8 cellular contexts compared by ENCODE assay signal in the genomic region with DNA sequence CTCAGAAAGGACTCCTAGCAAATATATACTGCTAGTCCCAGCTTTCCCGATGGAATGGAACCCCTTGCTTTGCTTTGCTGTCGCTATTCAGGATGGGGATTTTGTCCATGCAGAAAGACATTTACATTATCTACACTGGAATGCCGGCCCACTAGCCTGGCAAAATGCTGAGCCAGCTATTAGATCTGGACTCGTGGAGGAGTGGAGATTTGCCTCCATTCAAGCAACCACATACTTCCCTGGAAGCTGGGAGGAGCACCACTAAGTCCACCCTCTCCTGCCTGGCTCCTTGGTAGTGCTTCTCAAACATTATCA. TPM values are rescaled to one million over a fixed set of nuclear protein-coding genes. Genes with fewer than 3 reads are reported as not detected.
DNase-seq lines count a peak whose midpoint lies in the region; ATAC-seq, FAIRE-seq and TF ChIP-seq lines count a peak whose summit lies in the region.

No MANE protein-coding gene starts in this region.

- no peak overlapping the region for H2AK5ac ChIP-seq in H1 (ENCODE audit: low read depth, low read length)

- no peak overlapping the region; the same call in 1 of the 2 replicates for H3K18ac ChIP-seq in H1 (ENCODE audit: extremely low read depth, low read length)

- CTCF ChIA-PET in H1 (lab: Charles Lee; ENCODE audit: partially characterized antibody) = interaction anchor here (0.6 to 3.4 kb wide), 14 partner anchors 9 to 61 kb away, joined by 3 to 12 read pairs (median 4); a partner anchor contains a TSS

- no peak for TF ChIP-seq EP300 in H1 (IDR thresholded peaks at IDR 0.05; ENCODE audit: borderline replicate concordance in 1 of 2, low read depth in 2 of 2, low read length in 2 of 2)

- ATAC-seq in HG03521 (IDR thresholded peaks at IDR 0.05; ENCODE audit: unreplicated experiment) = no peak

- H2AFZ ChIP-seq in OCI-LY3 (ENCODE audit: low read depth, low read length) = peak overlapping the region; percentile 82
- no peak overlapping the region for H2AFZ ChIP-seq in H1 (ENCODE audit: low read length)

- H4K20me1 ChIP-seq in OCI-LY3 (ENCODE audit: insufficient read depth, low read length) = no peaks in the 10 kb centered on the region
- H4K20me1 ChIP-seq in H1 (replicated peaks in 1 of 2; ENCODE audit: control insufficient read depth in 1 of 2, insufficient read depth in 2 of 2, low read length in 2 of 2) = no peaks in the 10 kb centered on the region

- no peak overlapping the region for H4K91ac ChIP-seq in H1 (replicated peaks; ENCODE audit: insufficient read length, low read length)

- H2BK20ac ChIP-seq in H1 (ENCODE audit: low read length) = no peak overlapping the region

- no peak for TF ChIP-seq RAD21 in H1 (IDR thresholded peaks at IDR 0.05 in 1 of 2, conservative IDR thresholded peaks at IDR 0.05 in 1 of 2; ENCODE audit: low read depth in 2 of 2, low read length in 2 of 2)

- DNase-seq in NCI-H146 (lab: John Stamatoyannopoulos, UW) (peak; percentile 32), NCI-H146 treated with DMSO at 0.1 percent for 48 hours (lab: John Stamatoyannopoulos, UW; ENCODE audit: unreplicated experiment) (no peak), H1 (ENCODE audit: low read depth in 1 of 2, low spot score in 2 of 2) (no peak), spleen (no peak), foreskin melanocyte (no peak), OCI-M1 (lab: John Stamatoyannopoulos, UW) (no peak)

- FAIRE-seq in H1 (lab: Jason Lieb, UNC) = no peak

- H3K4ac ChIP-seq in H1 (replicated peaks; ENCODE audit: insufficient read length, low read depth, low read length) = no peak overlapping the region

- no peak overlapping the region for H2BK15ac ChIP-seq in H1 (ENCODE audit: low read length)

- H3K36me3 ChIP-seq in OCI-LY3 (replicated peaks; ENCODE audit: low read depth, low read length) = no peaks in the 10 kb centered on the region
- H3K36me3 ChIP-seq in H1 (ENCODE audit: control insufficient read depth in 2 of 4, insufficient read depth in 4 of 4, low read length in 3 of 4) = no peaks in the 10 kb centered on the region
- H3K36me3 ChIP-seq in spleen = no peaks in the 10 kb centered on the region

- H3K79me1 ChIP-seq in H1 (ENCODE audit: low read depth, low read length) = no peaks in the 10 kb centered on the region

- H4K8ac ChIP-seq in H1 (ENCODE audit: extremely low read depth, insufficient read depth, low read length) = no peak overlapping the region

- H3K4me1 ChIP-seq in OCI-LY3 (ENCODE audit: low read length) = peaks cover 18% of the 10 kb centered on the region
- peaks cover 0 to 6% (median 1%) of the 10 kb centered on the region in 4 experiments; a peak in 4 of 7 replicates for H3K4me1 ChIP-seq in H1 (replicated peaks in 1 of 4; ENCODE audit: control insufficient read depth in 3 of 4, insufficient read depth in 4 of 4, low read length in 3 of 4)
- H3K4me1 ChIP-seq in spleen = peaks cover 0 to 15% (median 7%) of the 10 kb centered on the region in 6 donors

- H3K23me2 ChIP-seq in H1 (ENCODE audit: low read depth, low read length) = no peaks in the 10 kb centered on the region

- H3K9me3 ChIP-seq in OCI-LY3 (ENCODE audit: insufficient read depth, low read length) (no peaks in the 10 kb centered on the region), H1 (ENCODE audit: insufficient read depth in 2 of 2, low read depth in 1 of 2, low read length in 1 of 2) (no peaks in the 10 kb centered on the region), spleen (no peaks in the 10 kb centered on the region)

- H3K4me2 ChIP-seq in OCI-LY3 (ENCODE audit: low read length) (peak overlapping the region; percentile 98), H1 (ENCODE audit: insufficient read depth in 1 of 2, low read depth in 2 of 2, low read length in 2 of 2) (peak overlapping the region; percentile 57 to 63; a peak in 3 of 4 replicates)

- H3K23ac ChIP-seq in H1 (ENCODE audit: insufficient read length) = no peak overlapping the region

- no peak overlapping the region for H2BK12ac ChIP-seq in H1 (ENCODE audit: low read depth, low read length)

- H3K56ac ChIP-seq in H1 (replicated peaks; ENCODE audit: insufficient read length, low read depth, low read length) = no peak overlapping the region

- H3K79me2 ChIP-seq in OCI-LY3 (ENCODE audit: low read length) = no peaks in the 10 kb centered on the region
- no peaks in the 10 kb centered on the region for H3K79me2 ChIP-seq in H1 (ENCODE audit: control insufficient read depth in 1 of 2, insufficient read depth in 2 of 2, low read length in 2 of 2)

- H3K27ac ChIP-seq in OCI-LY3 (ENCODE audit: low read length) = no peak overlapping the region
- H3K27ac ChIP-seq in H1 (ENCODE audit: low read depth, low read length) = no peak overlapping the region
- H3K27ac ChIP-seq in spleen = peak overlapping the region in 3 of 8 donors; percentile 67 to 72 (median 68)

- TF ChIP-seq CTCF in OCI-LY3 (IDR thresholded peaks at IDR 0.05; ENCODE audit: low read depth, low read length) (no peak), H1 (IDR thresholded peaks at IDR 0.05; ENCODE audit: control extremely low read depth in 1 of 3, insufficient read depth in 1 of 3, low read depth in 1 of 3, low read length in 3 of 3) (no peak), spleen (IDR thresholded peaks at IDR 0.05 in 8 of 11, conservative IDR thresholded peaks at IDR 0.05 in 3 of 11) (no peak)

- POLR2A ChIA-PET in H1 (lab: Charles Lee; ENCODE audit: partially characterized antibody) = interaction anchor here (0.9 kb wide), 1 partner anchor 31 kb away, joined by 3 read pairs; no protein-coding TSS in a partner anchor

- H4K5ac ChIP-seq in H1 (ENCODE audit: insufficient read length, low read depth, low read length) = no peak overlapping the region

- no peak overlapping the region for H2BK5ac ChIP-seq in H1 (ENCODE audit: low read depth, low read length)

- intact Hi-C loops in spleen (cut with DNase I; ENCODE audit: low total_unique reads) = no loop called here

- H3K27me3 ChIP-seq in OCI-LY3 (ENCODE audit: low read depth, low read length) (no peaks in the 10 kb centered on the region), H1 (replicated peaks in 1 of 4; ENCODE audit: control insufficient read depth in 3 of 4, extremely low read depth in 1 of 4, insufficient read depth in 3 of 4, low read length in 3 of 4) (peaks cover 0 to 6% (median 2%) of the 10 kb centered on the region in 4 experiments; a peak in 3 of 7 replicates), spleen (replicated peaks in 1 of 7) (peaks cover 0 to 4% (median 0%) of the 10 kb centered on the region in 7 donors)

- no peak overlapping the region for H2BK120ac ChIP-seq in H1 (replicated peaks; ENCODE audit: low read depth, low read length)

- peak overlapping the region; percentile 68 for H3K9ac ChIP-seq in OCI-LY3 (ENCODE audit: low read length)
- H3K9ac ChIP-seq in H1 (replicated peaks in 1 of 4; ENCODE audit: extremely low read depth in 1 of 4, low read depth in 3 of 4, low read length in 3 of 4) = no peak overlapping the region

- H3K4me3 ChIP-seq in OCI-LY3 (ENCODE audit: low read length) (peak overlapping the region; percentile 79), H1 (ENCODE audit: extremely low read depth in 1 of 4, insufficient read depth in 2 of 4, low read depth in 3 of 4, low read length in 4 of 4) (peak overlapping the region in 1 of 4 experiments; percentile 51; a peak in 3 of 8 replicates), spleen (peak overlapping the region in 5 of 8 donors; percentile 31 to 61 (median 37))

- no peak overlapping the region for H3K14ac ChIP-seq in H1 (ENCODE audit: insufficient read length)

- TF ChIP-seq POLR2A in H1 (IDR thresholded peaks at IDR 0.05; ENCODE audit: control extremely low read depth in 1 of 2, low read depth in 2 of 2, low read length in 2 of 2) (no peak), spleen (IDR thresholded peaks at IDR 0.05) (no peak)

- WGBS in H1 (ENCODE audit: extremely low coverage in 1 of 2, insufficient coverage in 1 of 2, insufficient read length in 1 of 2, insufficient replicate concordance in 2 of 2, low coverage in 1 of 2, low lambda C conversion rate in 2 of 2, missing lambda C conversion rate in 1 of 2), 2 experiments = 38% methylated on average over 4 of the region's 4 CpGs; no CpG with 5 or more reads in 1 of the 2 experiments
- 29 to 60% (median 54%) methylated on average over 4 of the region's 4 CpGs for WGBS in spleen, 5 donors

TF ChIP-seq in H1, 55 proteins besides CTCF, POLR2A, EP300 and RAD21:
- TF ChIP-seq SP2 (IDR thresholded peaks at IDR 0.05; ENCODE audit: low read length) (no peak), CTBP2 (IDR thresholded peaks at IDR 0.05; ENCODE audit: borderline replicate concordance, insufficient read depth, insufficient read length, low read length) (no peak), FOSL1 (IDR thresholded peaks at IDR 0.05; ENCODE audit: insufficient read depth, low read depth, low read length) (no peak)

RNA-seq across cellular contexts. Expression of a gene that starts 24.1 kb away (rescaled TPM):
- 1.1 TPM in 2 replicates for total RNA-seq in H1 (2021; fragmentation: NEBNext Ultra II Directional; extraction: Animal tissue kit (Norgen Biotek cat#: 25700))
- polyA plus RNA-seq in H1 (2011; rRNA removed) (1.6 and 1.8 TPM in 2 replicates), spleen (under 1 TPM; 0.18 to 0.33 (median 0.19) TPM)
- 1.9 TPM for polyA plus RNA-seq in H1 (2011; cell fraction: cytosol; rRNA removed)
- polyA plus RNA-seq in H1 (2011; cell fraction: nucleus; rRNA removed) = 1.1 TPM
- 1.1 to 1.9 TPM (median 1.8 TPM) in 4 replicates for polyA plus RNA-seq in H1 (2012, experiment 1 of 2)
- polyA plus RNA-seq in H1 (2012, experiment 2 of 2) = 1.5 TPM
- 0.89 TPM for polyA plus RNA-seq in H1 (2013, experiment 1 of 2)
- 1.1 TPM for polyA plus RNA-seq in H1 (2013, experiment 2 of 2)
- polyA minus RNA-seq in H1 (2011; rRNA and poly(A)+ RNA removed) = 0.98 and 1.2 TPM in 2 replicates
- 0.88 TPM for polyA minus RNA-seq in H1 (2011; cell fraction: cytosol; rRNA and poly(A)+ RNA removed)
- polyA minus RNA-seq in H1 (2011; cell fraction: nucleus; rRNA and poly(A)+ RNA removed) = 0.20 TPM
- total RNA-seq in spleen = 1 to 10 TPM in 1 of 7 donors, under 1 TPM in 4, not detected in 2; 0.09 to 2.0 (median 0.39) TPM

RNA-seq across cellular contexts. Expression of a gene that starts 59.9 kb away (rescaled TPM):
- 0.25 TPM in 1 of 2 replicates, not detected in the other for total RNA-seq in H1 (2021; fragmentation: NEBNext Ultra II Directional; extraction: Animal tissue kit (Norgen Biotek cat#: 25700))
- polyA plus RNA-seq in H1 (2011; rRNA removed) (0.14 and 0.27 TPM in 2 replicates), spleen (under 1 TPM; 0.13 to 0.46 (median 0.22) TPM)
- polyA plus RNA-seq in H1 (2011; cell fraction: cytosol; rRNA removed) = 0.10 TPM
- 0.14 TPM for polyA plus RNA-seq in H1 (2011; cell fraction: nucleus; rRNA removed)
- 0.12 to 0.24 TPM (median 0.13 TPM) in 3 of 4 replicates, not detected in the other for polyA plus RNA-seq in H1 (2012, experiment 1 of 2)
- polyA plus RNA-seq in H1 (2012, experiment 2 of 2) = not detected
- 0.08 TPM for polyA plus RNA-seq in H1 (2013, experiment 1 of 2)
- 0.06 TPM for polyA plus RNA-seq in H1 (2013, experiment 2 of 2)
- polyA minus RNA-seq in H1 (2011; rRNA and poly(A)+ RNA removed) = 0.13 and 0.27 TPM in 2 replicates
- polyA minus RNA-seq in H1 (2011; cell fraction: cytosol; rRNA and poly(A)+ RNA removed) = not detected
- not detected for polyA minus RNA-seq in H1 (2011; cell fraction: nucleus; rRNA and poly(A)+ RNA removed)
- total RNA-seq in spleen = under 1 TPM; 0.09 to 0.74 (median 0.20) TPM
